ENCODE assay signal across 9 cellular contexts in the genomic region with DNA sequence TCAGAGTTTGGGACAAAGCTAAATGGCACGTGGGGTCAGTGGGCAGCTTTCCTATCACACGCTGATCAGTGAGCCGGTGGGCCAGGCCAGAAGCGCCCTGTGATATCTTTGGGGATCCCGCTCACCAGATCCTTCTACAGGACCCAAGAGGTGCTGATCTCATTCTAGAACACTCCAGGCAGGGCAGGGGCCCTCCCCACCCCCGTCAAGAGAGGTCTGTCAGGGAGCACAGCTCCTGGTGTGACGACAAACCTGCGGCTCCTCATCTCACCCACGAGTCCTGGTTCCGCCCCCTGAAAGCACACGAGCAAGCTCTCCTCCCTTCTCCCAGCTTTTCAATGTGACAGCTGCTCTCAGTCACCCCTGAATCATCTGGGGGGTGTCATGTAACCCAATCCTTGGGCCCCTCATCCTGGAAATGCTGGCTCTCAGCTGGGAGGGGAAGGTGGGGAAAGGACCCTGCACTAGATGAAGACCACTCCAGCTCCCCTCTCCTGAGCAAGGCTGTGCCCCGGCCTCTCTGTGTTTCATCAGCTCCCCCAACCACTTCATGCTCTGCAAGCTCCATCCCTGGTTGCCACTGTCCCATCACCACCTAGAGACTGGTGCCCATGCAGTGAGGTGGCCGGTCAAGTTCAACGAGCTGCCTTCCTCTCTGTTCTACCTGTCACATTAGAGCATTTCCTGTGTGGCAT. TPM values are rescaled to one million over a fixed set of nuclear protein-coding genes. Genes with fewer than 3 reads are reported as not detected.
DNase-seq lines count a peak whose midpoint lies in the region; ATAC-seq and TF ChIP-seq lines count a peak whose summit lies in the region.
"Had no signal": no experiment of that assay in that cellular context is flagged by ENCODE, and none has a peak within 500 bp of the region (broad histone marks: within the 10 kb centered on the region; RNA-seq: fewer than 3 reads in every experiment).

No MANE protein-coding gene starts in this region.

- H3K9me2 ChIP-seq in PC-3 (replicated peaks; ENCODE audit: low read length): no peaks in the 10 kb centered on the region

- peak overlapping the region; percentile 95 to 100 (median 100) for H3K4me3 Mint-ChIP-seq in CD8-positive, alpha-beta memory T cell

- no peaks in the 10 kb centered on the region for H3F3A ChIP-seq in PC-3 (ENCODE audit: low read length, unreplicated experiment)

- H3K4me1 Mint-ChIP-seq in CD8-positive, alpha-beta memory T cell: peaks cover 33 to 44% (median 38%) of the 10 kb centered on the region in 3 donors

- POLR2A ChIA-PET in CD8-positive, alpha-beta memory T cell (lab: Charles Lee): interaction anchor here (0.5 to 1.6 kb wide), 5 partner anchors 16 to 40 kb away, joined by 3 to 5 read pairs (median 4); no protein-coding TSS in a partner anchor
- POLR2A ChIA-PET in PC-3 (lab: Charles Lee; ENCODE audit: unreplicated experiment): no interaction called here

- ATAC-seq in PC-3 (no peak), HG03097 (IDR thresholded peaks at IDR 0.05; ENCODE audit: low FRiP score, unreplicated experiment) (no peak)

- H3K79me2 ChIP-seq in PC-3 (ENCODE audit: low read length): peaks cover 85% of the 10 kb centered on the region
- peaks cover 23% of the 10 kb centered on the region for H3K79me2 ChIP-seq in parathyroid adenoma

- H3K27me3 ChIP-seq in CD8-positive, alpha-beta memory T cell (ENCODE audit: insufficient read depth, low read length, poor library complexity, severe bottlenecking): no peaks in the 10 kb centered on the region
- H3K27me3 ChIP-seq in PC-3 (ENCODE audit: low read length) (no peaks in the 10 kb centered on the region), parathyroid adenoma (ENCODE audit: control insufficient read depth, insufficient read depth, low read length) (no peaks in the 10 kb centered on the region)
- H3K27me3 ChIP-seq: SJSA1 had no signal

- no peak overlapping the region for H3K9ac ChIP-seq in PC-3 (ENCODE audit: low read length)
- H3K9ac ChIP-seq in parathyroid adenoma: no peak overlapping the region

- H3K27ac ChIP-seq in CD8-positive, alpha-beta memory T cell (ENCODE audit: low read depth, low read length): peak overlapping the region; percentile 67
- H3K27ac ChIP-seq in PC-3 (ENCODE audit: low read length): no peak overlapping the region
- H3K27ac ChIP-seq in cingulate gyrus (ENCODE audit: low read depth, low read length): peak overlapping the region; percentile 32
- H3K27ac ChIP-seq in parathyroid adenoma: peak overlapping the region; percentile 83
- H3K27ac ChIP-seq: SJSA1 had no signal

- no peak for TF ChIP-seq CTCF in PC-3 (conservative IDR thresholded peaks at IDR 0.05; ENCODE audit: low read depth, low read length)
- TF ChIP-seq CTCF in parathyroid adenoma (IDR thresholded peaks at IDR 0.05): no peak

- peak overlapping the region; percentile 88 to 98 (median 96) for H3K27ac Mint-ChIP-seq in CD8-positive, alpha-beta memory T cell

- H4K20me1 ChIP-seq in PC-3 (ENCODE audit: low read length): peaks cover 38% of the 10 kb centered on the region

- BruUV-seq in PC-3 (replicated peaks; lab: Mats Ljungman, UMichigan): no TSS peak

- peaks cover 0 to 4% of the 10 kb centered on the region in 2 donors for H3K27me3 Mint-ChIP-seq in CD8-positive, alpha-beta memory T cell

- intact Hi-C loops in PC-3 (cut with micrococcal nuclease): no loop called here

- H3K9me3 ChIP-seq in CD8-positive, alpha-beta memory T cell (ENCODE audit: low read length): no peaks in the 10 kb centered on the region
- H3K9me3 ChIP-seq in PC-3 (ENCODE audit: low read length) (no peaks in the 10 kb centered on the region), parathyroid adenoma (ENCODE audit: control insufficient read depth, low read length) (no peaks in the 10 kb centered on the region)
- H3K9me3 ChIP-seq: SJSA1 had no signal

- DNase-seq in CD8-positive, alpha-beta memory T cell: peak in 3 of 5 donors; percentile 26 to 64 (median 30)
- DNase-seq in PC-3: no peak
- no peak for DNase-seq in NCI-H1930 (lab: John Stamatoyannopoulos, UW)
- DNase-seq in NCI-H1417 treated with DMSO at 0.1 percent for 48 hours (lab: John Stamatoyannopoulos, UW): no peak
- DNase-seq in Ammon's horn (ENCODE audit: low spot score): no peak

- no peak overlapping the region for H2AFZ ChIP-seq in PC-3 (ENCODE audit: low read length)
- H2AFZ ChIP-seq in parathyroid adenoma: peak overlapping the region; percentile 50

- peak overlapping the region; percentile 93 for H3K4me3 ChIP-seq in CD8-positive, alpha-beta memory T cell (ENCODE audit: low read length)
- H3K4me3 ChIP-seq in PC-3 (ENCODE audit: low read length) (no peak overlapping the region), parathyroid adenoma (ENCODE audit: low read depth, low read length) (no peak overlapping the region)
- H3K4me3 ChIP-seq: SJSA1 had no signal

- peaks cover 0 to 29% (median 0%) of the 10 kb centered on the region in 3 donors for H3K36me3 Mint-ChIP-seq in CD8-positive, alpha-beta memory T cell

- H3K9me3 Mint-ChIP-seq in CD8-positive, alpha-beta memory T cell: peaks cover 0 to 2% (median 0%) of the 10 kb centered on the region in 5 donors

- peaks cover 14% of the 10 kb centered on the region for H3K36me3 ChIP-seq in CD8-positive, alpha-beta memory T cell (ENCODE audit: insufficient read depth, low read length)
- H3K36me3 ChIP-seq in PC-3 (ENCODE audit: low read depth, low read length): peaks cover 10% of the 10 kb centered on the region; the same call in 1 of the 2 replicates
- no peaks in the 10 kb centered on the region for H3K36me3 ChIP-seq in parathyroid adenoma (ENCODE audit: control insufficient read depth, insufficient read depth, low read length)

- peaks cover 39% of the 10 kb centered on the region for H3K4me1 ChIP-seq in CD8-positive, alpha-beta memory T cell (ENCODE audit: insufficient read depth, low read length)
- H3K4me1 ChIP-seq in PC-3 (ENCODE audit: insufficient read depth, low read length): peaks cover 17% of the 10 kb centered on the region
- H3K4me1 ChIP-seq in parathyroid adenoma: peaks cover 26% of the 10 kb centered on the region

- CTCF ChIA-PET in CD8-positive, alpha-beta memory T cell (lab: Charles Lee): interaction anchor here (0.7 to 7.2 kb wide), 9 partner anchors 8 to 203 kb away, joined by 3 to 54 read pairs (median 4); partner anchors contain the start of genes IRAK1 and PLXNB3
- CTCF ChIA-PET in PC-3 (lab: Charles Lee): interaction anchor here (1.6 kb wide), 1 partner anchor 39 kb away, joined by 5 read pairs; no protein-coding TSS in a partner anchor

- peak overlapping the region; percentile 87 for H3K4me2 ChIP-seq in PC-3 (ENCODE audit: low read length)
- no peak overlapping the region for H3K4me2 ChIP-seq in parathyroid adenoma (ENCODE audit: low read length)

RNA-seq across cellular contexts. Expression of gene HCFC1, which starts 4.6 kb away (rescaled TPM):
- total RNA-seq in CD8-positive, alpha-beta memory T cell: 100 to 1,000 TPM; 152 to 156 TPM
- 12.4 TPM for polyA plus RNA-seq in CD8-positive, alpha-beta memory T cell
- total RNA-seq in PC-3 (2014; rRNA removed): 66.9 and 94.0 TPM in 2 replicates

RNA-seq across cellular contexts. Expression of gene TMEM187, which starts 5.6 kb away (rescaled TPM):
- 1 to 10 TPM; 3.3 to 3.5 TPM for total RNA-seq in CD8-positive, alpha-beta memory T cell
- polyA plus RNA-seq in CD8-positive, alpha-beta memory T cell: 17.2 TPM
- 10.6 and 12.4 TPM in 2 replicates for total RNA-seq in PC-3 (2014; rRNA removed)

RNA-seq across cellular contexts. Expression of gene RENBP, which starts 22.5 kb away (rescaled TPM):
- 1 to 10 TPM; 3.5 to 4.6 TPM for total RNA-seq in CD8-positive, alpha-beta memory T cell
- not detected for polyA plus RNA-seq in CD8-positive, alpha-beta memory T cell
- total RNA-seq in PC-3 (2014; rRNA removed): 3.7 TPM in 1 of 2 replicates, not detected in the other

RNA-seq across cellular contexts. Expression of gene NAA10, which starts 32.2 kb away (rescaled TPM):
- 100 to 1,000 TPM; 160 to 162 TPM for total RNA-seq in CD8-positive, alpha-beta memory T cell
- polyA plus RNA-seq in CD8-positive, alpha-beta memory T cell: 105 TPM
- 169 and 172 TPM in 2 replicates for total RNA-seq in PC-3 (2014; rRNA removed)

RNA-seq across cellular contexts. Expression of gene ARHGAP4, which starts 40.9 kb away (rescaled TPM):
- 100 to 1,000 TPM; 124 to 133 TPM for total RNA-seq in CD8-positive, alpha-beta memory T cell
- polyA plus RNA-seq in CD8-positive, alpha-beta memory T cell: 116 TPM
- total RNA-seq in PC-3 (2014; rRNA removed): 4.0 and 4.6 TPM in 2 replicates

Comparison
In these comparisons a context has a peak if more than half of its experiments do, and no peak if none do; other contexts are left out.
1. DNase-seq: peak in CD8-positive, alpha-beta memory T cell (3 of 5); none in PC-3 (single experiment), NCI-H1930 (0 of 2), NCI-H1417 treated with DMSO at 0.1 percent for 48 hours (single experiment) and Ammon's horn (single experiment).